Comparison of ENCODE assay signal across 8 cellular contexts in the genomic region with DNA sequence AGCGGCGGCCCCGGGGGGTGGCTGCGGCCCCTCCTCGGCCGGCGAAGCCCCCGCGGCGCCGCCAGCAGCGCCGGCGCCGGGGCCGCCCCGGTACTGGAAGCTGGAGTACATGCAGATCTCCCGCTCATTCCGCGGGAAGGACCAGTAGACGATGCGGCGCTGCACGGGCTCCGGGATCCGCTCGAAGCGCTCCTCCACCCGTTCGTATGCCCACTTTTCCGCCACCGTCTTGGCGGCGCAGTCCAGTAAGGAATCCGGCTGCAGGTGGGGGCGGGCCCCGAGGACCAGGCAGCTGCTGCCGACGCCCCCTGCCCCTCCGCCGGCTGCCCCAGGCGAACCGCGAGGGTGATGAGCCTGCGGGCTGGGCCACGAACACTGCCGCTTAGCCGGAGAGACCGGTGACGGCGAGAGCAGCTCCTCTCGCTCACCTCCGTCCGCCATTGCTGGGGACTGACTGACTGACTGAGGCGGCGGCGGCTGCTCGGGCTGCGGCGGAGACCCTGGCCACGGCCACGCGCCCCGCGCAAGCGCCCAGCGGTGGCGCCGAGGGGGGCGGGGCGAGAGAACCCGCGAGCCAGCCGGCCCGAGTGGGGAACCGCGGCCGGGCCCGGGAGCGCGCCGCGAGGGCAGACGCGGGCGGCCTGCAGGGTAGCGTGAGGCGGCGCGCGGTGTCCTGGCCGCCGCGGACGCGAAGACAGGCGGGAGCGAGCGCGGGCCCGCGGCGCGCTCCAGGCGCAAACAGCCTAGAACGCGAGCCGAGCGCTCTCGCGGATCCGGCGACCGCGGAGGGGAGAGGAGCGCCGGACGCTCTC. TPM values are rescaled to one million over a fixed set of nuclear protein-coding genes. Genes with fewer than 3 reads are reported as not detected.
A peak's percentile ranks its signal among the peaks of the same experiment; 100 is the strongest.
DNase-seq lines count a peak whose midpoint lies in the region; ATAC-seq, FAIRE-seq and TF ChIP-seq lines count a peak whose summit lies in the region.

A gene (minus strand): TSS at position 696 of the 812 bp plus-strand sequence. CDS start 255 bp downstream, at position 441.

- DNase-seq in AG20443 (ENCODE audit: low spot score): peak; percentile 85
- peak; percentile 77 for DNase-seq in GM19239 (ENCODE audit: insufficient read length, low spot score)
- DNase-seq in HuH-7.5 (ENCODE audit: low spot score): peak; percentile 72
- peak; percentile 86 for DNase-seq in adipocyte (ENCODE audit: low read depth)
- peak; percentile 77 for DNase-seq in left cardiac atrium
- peak; percentile 70 for DNase-seq in pons (ENCODE audit: low spot score)
- peak; percentile 71 for DNase-seq in transverse colon

- H3K27me3 ChIP-seq in adipocyte (replicated peaks; ENCODE audit: control insufficient read depth, insufficient read depth, low read length) (no peaks in the 10 kb centered on the region), transverse colon (no peaks in the 10 kb centered on the region)

- H3K4me3 ChIP-seq in adipocyte (ENCODE audit: low read length) (peak within 1 kb of the TSS; percentile 86), transverse colon (peak within 1 kb of the TSS; percentile 58 to 90 (median 73))

- H3K27ac ChIP-seq in transverse colon: peak within 1 kb of the TSS; percentile 85 to 95 (median 88)

- H3K36me3 ChIP-seq in adipocyte (ENCODE audit: control insufficient read depth, insufficient read depth, low read length, severe bottlenecking) (no peaks in the 10 kb centered on the region), transverse colon (no peaks in the 10 kb centered on the region)

- peak; percentile 53 for TF ChIP-seq POLR2A in transverse colon (IDR thresholded peaks at IDR 0.05)

- FAIRE-seq in GM19239 (lab: Jason Lieb, UNC): no peak

- ATAC-seq in SK-N-SH treated with all-trans-retinoic acid at 6 μM for 48 hours (peak; percentile 79), left cardiac atrium (peak; percentile 97 to 98)

- intact Hi-C loops in left cardiac atrium (cut with DNase I): no loop called here
- intact Hi-C loops in transverse colon (cut with DNase I; ENCODE audit: low total_unique reads): no loop called here

- in situ Hi-C loops in transverse colon (cut with MboI; ENCODE audit: low pct_ligation_motif_present in 1 of 4, low pct_unique_long_range_greater_than_20kb in 1 of 4, low sequenced_read_pairs in 3 of 4): no loop called here

- H3K9ac ChIP-seq in adipocyte (ENCODE audit: low read length): peak within 1 kb of the TSS; percentile 62

- no peak for TF ChIP-seq CTCF in transverse colon (IDR thresholded peaks at IDR 0.05)

- no peak for TF ChIP-seq EP300 in transverse colon (IDR thresholded peaks at IDR 0.05; ENCODE audit: low read depth)

- 1% methylated on average over 90 of the region's 118 CpGs; no CpG with 5 or more reads in 1 of the 2 donors for WGBS in transverse colon (ENCODE audit: low coverage in 1 of 2), 2 donors

- no peaks in the 10 kb centered on the region for H3K9me3 ChIP-seq in adipocyte (ENCODE audit: control insufficient read depth, low read length)
- no peaks in the 10 kb centered on the region for H3K9me3 ChIP-seq in transverse colon

- H3K4me1 ChIP-seq in adipocyte (ENCODE audit: control insufficient read depth, insufficient read depth, low read length) (peaks cover 12% of the 10 kb centered on the region), transverse colon (peaks cover 0 to 40% (median 15%) of the 10 kb centered on the region in 4 donors)

TF ChIP-seq in SK-N-SH treated with all-trans-retinoic acid at 6 μM for 48 hours, 23 proteins besides CTCF, POLR2A, EP300 and RAD21:
- no peak for TF ChIP-seq RARB (CRISPR knock-in tag; IDR thresholded peaks at IDR 0.05)
- TF ChIP-seq, protein P1, sequence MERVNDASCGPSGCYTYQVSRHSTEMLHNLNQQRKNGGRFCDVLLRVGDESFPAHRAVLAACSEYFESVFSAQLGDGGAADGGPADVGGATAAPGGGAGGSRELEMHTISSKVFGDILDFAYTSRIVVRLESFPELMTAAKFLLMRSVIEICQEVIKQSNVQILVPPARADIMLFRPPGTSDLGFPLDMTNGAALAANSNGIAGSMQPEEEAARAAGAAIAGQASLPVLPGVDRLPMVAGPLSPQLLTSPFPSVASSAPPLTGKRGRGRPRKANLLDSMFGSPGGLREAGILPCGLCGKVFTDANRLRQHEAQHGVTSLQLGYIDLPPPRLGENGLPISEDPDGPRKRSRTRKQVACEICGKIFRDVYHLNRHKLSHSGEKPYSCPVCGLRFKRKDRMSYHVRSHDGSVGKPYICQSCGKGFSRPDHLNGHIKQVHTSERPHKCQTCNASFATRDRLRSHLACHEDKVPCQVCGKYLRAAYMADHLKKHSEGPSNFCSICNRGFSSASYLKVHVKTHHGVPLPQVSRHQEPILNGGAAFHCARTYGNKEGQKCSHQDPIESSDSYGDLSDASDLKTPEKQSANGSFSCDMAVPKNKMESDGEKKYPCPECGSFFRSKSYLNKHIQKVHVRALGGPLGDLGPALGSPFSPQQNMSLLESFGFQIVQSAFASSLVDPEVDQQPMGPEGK (CRISPR knock-in tag; IDR thresholded peaks at IDR 0.05; ENCODE audit: borderline replicate concordance): no peak
- TF ChIP-seq PPARA (CRISPR knock-in tag; IDR thresholded peaks at IDR 0.05; ENCODE audit: borderline replicate concordance): no peak
- TF ChIP-seq GLIS3 (CRISPR knock-in tag; IDR thresholded peaks at IDR 0.05): no peak
- TF ChIP-seq ZNF8 (CRISPR knock-in tag; IDR thresholded peaks at IDR 0.05): no peak
- TF ChIP-seq, protein P2, sequence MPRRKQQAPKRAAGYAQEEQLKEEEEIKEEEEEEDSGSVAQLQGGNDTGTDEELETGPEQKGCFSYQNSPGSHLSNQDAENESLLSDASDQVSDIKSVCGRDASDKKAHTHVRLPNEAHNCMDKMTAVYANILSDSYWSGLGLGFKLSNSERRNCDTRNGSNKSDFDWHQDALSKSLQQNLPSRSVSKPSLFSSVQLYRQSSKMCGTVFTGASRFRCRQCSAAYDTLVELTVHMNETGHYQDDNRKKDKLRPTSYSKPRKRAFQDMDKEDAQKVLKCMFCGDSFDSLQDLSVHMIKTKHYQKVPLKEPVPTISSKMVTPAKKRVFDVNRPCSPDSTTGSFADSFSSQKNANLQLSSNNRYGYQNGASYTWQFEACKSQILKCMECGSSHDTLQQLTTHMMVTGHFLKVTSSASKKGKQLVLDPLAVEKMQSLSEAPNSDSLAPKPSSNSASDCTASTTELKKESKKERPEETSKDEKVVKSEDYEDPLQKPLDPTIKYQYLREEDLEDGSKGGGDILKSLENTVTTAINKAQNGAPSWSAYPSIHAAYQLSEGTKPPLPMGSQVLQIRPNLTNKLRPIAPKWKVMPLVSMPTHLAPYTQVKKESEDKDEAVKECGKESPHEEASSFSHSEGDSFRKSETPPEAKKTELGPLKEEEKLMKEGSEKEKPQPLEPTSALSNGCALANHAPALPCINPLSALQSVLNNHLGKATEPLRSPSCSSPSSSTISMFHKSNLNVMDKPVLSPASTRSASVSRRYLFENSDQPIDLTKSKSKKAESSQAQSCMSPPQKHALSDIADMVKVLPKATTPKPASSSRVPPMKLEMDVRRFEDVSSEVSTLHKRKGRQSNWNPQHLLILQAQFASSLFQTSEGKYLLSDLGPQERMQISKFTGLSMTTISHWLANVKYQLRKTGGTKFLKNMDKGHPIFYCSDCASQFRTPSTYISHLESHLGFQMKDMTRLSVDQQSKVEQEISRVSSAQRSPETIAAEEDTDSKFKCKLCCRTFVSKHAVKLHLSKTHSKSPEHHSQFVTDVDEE (CRISPR knock-in tag; IDR thresholded peaks at IDR 0.05): 0 out of 2 replicates have a peak, but pooled peaks have one; percentile 37
- TF ChIP-seq ZFP30 (CRISPR knock-in tag; IDR thresholded peaks at IDR 0.05): no peak

RNA-seq across cellular contexts. Expression of the gene that starts here (rescaled TPM):
- 1 to 10 TPM; 1.3 to 1.5 TPM for total RNA-seq in left cardiac atrium
- total RNA-seq in transverse colon: 10 to 100 TPM; 12.3 to 38.2 (median 13.7) TPM

Comparison
In these comparisons a context has a peak if more than half of its experiments do, and no peak if none do; other contexts are left out.
1. Peak in every context shown above with its lines: DNase-seq, ATAC-seq, H3K4me3 ChIP-seq and H3K27ac ChIP-seq.
2. RNA of the gene that starts here (total RNA-seq): 12.3 to 38.2 TPM in transverse colon; 1.3 to 1.5 TPM in left cardiac atrium; every median in the first group is over 4 times any median in the second.